ENCODE assay signal across 1 cellular context in genomic region chr3:46926039-46926438, GRCh38.
TF ChIP-seq lines count a peak whose summit lies in the region.

No MANE protein-coding gene starts in this region.

TF ChIP-seq in SK-N-SH, 30 proteins besides CTCF, POLR2A, EP300 and RAD21:
- TF ChIP-seq GABPA (IDR thresholded peaks at IDR 0.05; ENCODE audit: low read depth) (no peak), IRF3 (IDR thresholded peaks at IDR 0.05; ENCODE audit: low read depth, low read length) (no peak), CHD2 (IDR thresholded peaks at IDR 0.05; ENCODE audit: low read length, partially characterized antibody) (no peak), REST (IDR thresholded peaks at IDR 0.05; ENCODE audit: low read depth, low read length) (no peak)
- TF ChIP-seq, protein P1, sequence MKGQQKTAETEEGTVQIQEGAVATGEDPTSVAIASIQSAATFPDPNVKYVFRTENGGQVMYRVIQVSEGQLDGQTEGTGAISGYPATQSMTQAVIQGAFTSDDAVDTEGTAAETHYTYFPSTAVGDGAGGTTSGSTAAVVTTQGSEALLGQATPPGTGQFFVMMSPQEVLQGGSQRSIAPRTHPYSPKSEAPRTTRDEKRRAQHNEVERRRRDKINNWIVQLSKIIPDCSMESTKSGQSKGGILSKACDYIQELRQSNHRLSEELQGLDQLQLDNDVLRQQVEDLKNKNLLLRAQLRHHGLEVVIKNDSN (IDR thresholded peaks at IDR 0.05; ENCODE audit: borderline replicate concordance, low read depth): no peak
